Comparison of ENCODE assay signal across 1 cellular context in the genomic region with DNA sequence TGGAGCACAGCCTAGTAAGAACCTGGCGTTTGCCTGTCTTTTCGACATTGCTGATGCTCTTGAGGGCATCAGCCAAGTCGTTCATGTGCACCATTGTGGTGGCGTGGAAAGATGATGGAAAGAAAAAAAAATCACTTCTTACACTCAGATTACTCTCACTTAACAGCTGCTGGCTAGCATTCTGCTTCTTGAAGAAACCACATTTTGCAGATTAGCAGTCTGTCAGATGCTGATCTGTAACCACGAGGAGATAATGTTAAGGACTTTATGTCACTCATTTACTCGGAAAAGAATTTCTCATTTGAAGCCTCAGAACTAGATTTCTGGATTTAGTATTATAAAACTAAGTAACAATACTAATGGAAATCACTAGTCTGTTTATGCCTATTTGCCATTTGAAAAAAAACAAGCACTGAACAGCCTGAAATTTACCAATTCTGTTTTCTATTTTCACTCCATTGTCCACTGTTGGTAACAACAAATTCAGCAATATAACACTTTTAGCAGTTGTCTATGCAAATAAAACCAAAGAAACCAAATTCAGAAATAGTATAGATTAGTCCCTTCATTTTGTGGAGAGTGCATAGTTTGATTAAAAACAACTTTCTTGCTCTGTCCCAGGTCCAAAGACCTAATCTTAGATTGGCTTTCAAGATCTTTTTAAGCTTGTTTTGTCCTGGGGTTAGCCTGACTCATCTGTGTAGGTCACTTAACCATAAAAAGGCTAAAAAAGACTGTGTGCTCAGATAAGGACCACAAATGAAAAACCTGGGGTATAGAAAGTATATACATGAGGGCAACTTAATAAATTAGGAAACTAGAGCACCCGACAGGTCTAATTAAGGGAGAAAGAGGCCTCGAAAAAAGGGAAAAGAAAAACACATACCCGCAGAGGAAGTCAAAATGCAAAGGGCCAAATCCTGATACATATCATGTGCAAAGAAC.
TF ChIP-seq lines count a peak whose summit lies in the region.

No MANE protein-coding gene starts in this region.

TF ChIP-seq in GM12878, 131 proteins besides CTCF, POLR2A, EP300 and RAD21 (continued from another document):
- TF ChIP-seq ZBTB11 (CRISPR knock-in tag; IDR thresholded peaks at IDR 0.05), result no peak
- no peak for TF ChIP-seq POLR2AphosphoS2 (IDR thresholded peaks at IDR 0.05; ENCODE audit: low read depth, low read length)
- TF ChIP-seq PAX5 (IDR thresholded peaks at IDR 0.05; ENCODE audit: borderline replicate concordance, low read depth, low read length), result peak; percentile 79; the same call in 1 of the 2 replicates
- 0 out of 2 replicates have a peak, but pooled peaks have one; percentile 28 for TF ChIP-seq REST (IDR thresholded peaks at IDR 0.05; ENCODE audit: low read depth, low read length)
- TF ChIP-seq E4F1 (IDR thresholded peaks at IDR 0.05; ENCODE audit: borderline replicate concordance, partially characterized antibody), result no peak
- TF ChIP-seq ATF7 (IDR thresholded peaks at IDR 0.05; ENCODE audit: low read depth), result peak; percentile 79
- TF ChIP-seq NFXL1 (IDR thresholded peaks at IDR 0.05; ENCODE audit: borderline replicate concordance), result no peak
- peak; percentile 29; the same call in 1 of the 2 replicates for TF ChIP-seq CHD2 (IDR thresholded peaks at IDR 0.05; ENCODE audit: borderline replicate concordance, low read depth, low read length)
- TF ChIP-seq SMARCA5 (IDR thresholded peaks at IDR 0.05), result 0 out of 2 replicates have a peak, but pooled peaks have one; percentile 31
- TF ChIP-seq, protein P1, sequence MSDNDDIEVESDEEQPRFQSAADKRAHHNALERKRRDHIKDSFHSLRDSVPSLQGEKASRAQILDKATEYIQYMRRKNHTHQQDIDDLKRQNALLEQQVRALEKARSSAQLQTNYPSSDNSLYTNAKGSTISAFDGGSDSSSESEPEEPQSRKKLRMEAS (IDR thresholded peaks at IDR 0.05; ENCODE audit: low read depth, low read length), result no peak
- no peak for TF ChIP-seq BCLAF1 (IDR thresholded peaks at IDR 0.05)
- no peak for TF ChIP-seq SMC3 (IDR thresholded peaks at IDR 0.05; ENCODE audit: borderline replicate concordance, low read length)
- no peak for TF ChIP-seq RB1 (IDR thresholded peaks at IDR 0.05; ENCODE audit: borderline replicate concordance)
- TF ChIP-seq FOXM1 (IDR thresholded peaks at IDR 0.05; ENCODE audit: low read depth, low read length), result peak; percentile 99
- 0 out of 2 replicates have a peak, but pooled peaks have one; percentile 23 for TF ChIP-seq YY1 (IDR thresholded peaks at IDR 0.05; ENCODE audit: low read depth, low read length)
- TF ChIP-seq NR2F1 (conservative IDR thresholded peaks at IDR 0.05), result peak; percentile 95
- TF ChIP-seq MEF2B (IDR thresholded peaks at IDR 0.05; ENCODE audit: partially characterized antibody, poor library complexity, severe bottlenecking), result peak; percentile 97
